Comparison of ENCODE assay signal across 18 cellular contexts in genomic region chr12:131714759-131715158, GRCh38.
"Had no signal": no experiment of that assay in that cellular context is flagged by ENCODE, and none has a peak within 500 bp of the region (broad histone marks: within the 10 kb centered on the region; RNA-seq: fewer than 3 reads in every experiment).

No MANE protein-coding gene starts in this region.

- H3K4me3 ChIP-seq: coronary artery, dorsolateral prefrontal cortex, esophagus squamous epithelium, gastrocnemius medialis, heart right ventricle, left ventricle myocardium inferior, lower lobe of right lung, mucosa of descending colon had no signal

- H3K27me3 ChIP-seq: dorsolateral prefrontal cortex, esophagus squamous epithelium, gastrocnemius medialis, heart right ventricle had no signal

- ATAC-seq: gastrocnemius medialis, heart right ventricle, left cardiac atrium, lower lobe of right lung, mucosa of descending colon had no signal

- H3K9me3 ChIP-seq: esophagus squamous epithelium, gastrocnemius medialis, heart right ventricle, left ventricle myocardium inferior, lower lobe of right lung, mucosa of descending colon had no signal

- H3K27ac ChIP-seq: coronary artery, dorsolateral prefrontal cortex, esophagus squamous epithelium, gastrocnemius medialis, heart right ventricle, left ventricle myocardium inferior, lower lobe of right lung had no signal

- DNase-seq: dermis blood vessel endothelial cell; dorsolateral prefrontal cortex; effector CD4-positive, alpha-beta T cell; effector memory CD4-positive, alpha-beta T cell; esophagus squamous epithelium; foreskin fibroblast; foreskin melanocyte; gastrocnemius medialis; glutamatergic neuron; heart right ventricle; hippocampal formation; left cardiac atrium; left ventricle myocardium inferior; lower lobe of right lung; mesenchymal stem cell; mucosa of descending colon; naive B cell had no signal
